Comparison of ENCODE assay signal across 1 cellular context in the genomic region with DNA sequence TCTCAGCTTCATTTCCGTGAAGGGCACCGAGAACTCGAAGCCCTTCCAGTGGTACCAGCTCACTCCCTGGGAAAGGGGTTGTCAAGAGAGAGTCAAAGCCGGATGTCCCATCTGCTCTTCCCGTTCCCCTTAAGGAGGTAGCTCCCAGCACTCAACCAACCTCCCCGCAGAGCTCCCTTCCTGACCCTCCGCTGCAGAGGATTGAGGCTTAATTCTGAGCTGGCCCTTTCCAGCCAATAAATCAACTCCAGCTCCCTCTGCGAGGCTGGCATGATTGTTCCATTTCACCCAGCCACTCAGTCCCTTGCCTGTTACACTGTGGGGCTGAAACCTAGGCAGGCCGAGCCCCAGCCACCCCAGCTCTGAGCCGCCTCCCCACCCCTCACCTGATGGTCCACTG. TPM values are rescaled to one million over a fixed set of nuclear protein-coding genes. Genes with fewer than 3 reads are reported as not detected.
"Had no signal": no experiment of that assay in that cellular context is flagged by ENCODE, and none has a peak within 500 bp of the region (broad histone marks: within the 10 kb centered on the region; RNA-seq: fewer than 3 reads in every experiment).

No MANE protein-coding gene starts in this region.

RNA-seq across cellular contexts. Expression of a gene that starts 3.2 kb away (rescaled TPM):
- total RNA-seq: activated CD8-positive, alpha-beta T cell treated with anti-CD3 and anti-CD28 coated beads, Interleukin-2, amount 10 ng/mL, durations not matched to agents 7 days and 5 days had no signal
